25 cellular contexts compared by ENCODE assay signal in genomic region chr19:54574527-54575056, GRCh38. TPM values are rescaled to one million over a fixed set of nuclear protein-coding genes. Genes with fewer than 3 reads are reported as not detected.
"Had no signal": no experiment of that assay in that cellular context is flagged by ENCODE, and none has a peak within 500 bp of the region (broad histone marks: within the 10 kb centered on the region; RNA-seq: fewer than 3 reads in every experiment).

No MANE protein-coding gene starts in this region.

- H3K36me3 ChIP-seq: gastrocnemius medialis, heart right ventricle, stomach, thoracic aorta, transverse colon had no signal

- H3K4me3 Mint-ChIP-seq: naive thymus-derived CD4-positive, alpha-beta T cell; nephron progenitor cell had no signal

- H3K27ac Mint-ChIP-seq: memory B cell; naive thymus-derived CD4-positive, alpha-beta T cell; nephron progenitor cell had no signal

- H3K9me3 Mint-ChIP-seq: memory B cell had no signal

- H3K36me3 Mint-ChIP-seq: memory B cell; naive thymus-derived CD4-positive, alpha-beta T cell had no signal

- DNase-seq: dorsolateral prefrontal cortex; effector CD8-positive, alpha-beta T cell; gastrocnemius medialis; heart right ventricle; hypothalamus; kidney glomerular epithelial cell; naive thymus-derived CD4-positive, alpha-beta T cell; nephron progenitor cell; psoas muscle; spleen; stimulated activated CD4-positive, alpha-beta T cell treated with anti-CD3 and anti-CD28 coated beads, Interleukin-15, amount 100 ng/mL, for 24 hours; stimulated activated CD4-positive, alpha-beta T cell treated with anti-CD3 and anti-CD28 coated beads, Interleukin-1b, Interleukin-23, amount 100 ng/mL, for 48 hours; stimulated activated CD4-positive, alpha-beta T cell treated with anti-CD3 and anti-CD28 coated beads, Interleukin-4, amount 100 ng/mL, for 24 hours; stimulated activated naive CD4-positive, alpha-beta T cell; stomach; substantia nigra; transverse colon had no signal

- H3K27me3 ChIP-seq: gastrocnemius medialis had no signal

- H3K4me1 ChIP-seq: gastrocnemius medialis, psoas muscle, stomach, transverse colon had no signal

- H3K27ac ChIP-seq: coronary artery, gastrocnemius medialis, psoas muscle, thoracic aorta, transverse colon had no signal

- H3K4me1 Mint-ChIP-seq: nephron progenitor cell had no signal

- H3K4me3 ChIP-seq: coronary artery, gastrocnemius medialis, psoas muscle, transverse colon had no signal

- H3K9me3 ChIP-seq: gastrocnemius medialis, spleen, stomach, thoracic aorta, transverse colon had no signal

RNA-seq across cellular contexts. Expression of gene LILRA2, which starts 1.0 kb away (rescaled TPM):
- total RNA-seq: chondrocyte, esophagus mucosa, fibroblast of villous mesenchyme, osteoblast had no signal

RNA-seq across cellular contexts. Expression of gene LILRA1, which starts 18.8 kb away (rescaled TPM):
- total RNA-seq: chondrocyte, fibroblast of villous mesenchyme, osteoblast, skeletal muscle tissue, stomach had no signal

RNA-seq across cellular contexts. Expression of gene LILRB1, which starts 55.7 kb away (rescaled TPM):
- total RNA-seq: chondrocyte, fibroblast of villous mesenchyme, osteoblast had no signal
